In the genomic region with DNA sequence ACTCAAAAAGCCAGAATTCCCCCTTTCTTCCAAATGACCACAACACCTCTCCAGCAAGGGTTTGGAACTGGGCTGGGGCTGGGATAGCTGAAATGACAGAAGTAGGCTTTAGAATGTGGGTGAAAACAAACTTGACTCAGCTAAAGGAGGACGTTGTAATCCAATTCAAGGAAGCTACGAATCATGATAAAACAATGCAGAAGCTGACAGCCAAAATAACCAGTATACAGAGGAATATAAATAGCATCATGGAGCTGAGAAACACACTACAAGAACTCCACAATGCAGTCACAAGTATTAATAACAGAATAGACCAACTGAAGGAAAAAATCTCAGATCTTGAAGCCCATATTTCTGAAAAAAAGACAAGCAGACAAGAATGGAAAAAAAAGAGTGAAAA, we compare ENCODE assay signal across 18 cellular contexts.
DNase-seq lines count a peak whose midpoint lies in the region; ATAC-seq and TF ChIP-seq lines count a peak whose summit lies in the region.
"Had no signal": no experiment of that assay in that cellular context is flagged by ENCODE, and none has a peak within 500 bp of the region (broad histone marks: within the 10 kb centered on the region; RNA-seq: fewer than 3 reads in every experiment).

No MANE protein-coding gene starts in this region.

- peaks cover 7 to 13% (median 9%) of the 10 kb centered on the region in 3 donors for H3K9me3 Mint-ChIP-seq in T-cell

- H3K27me3 ChIP-seq in RWPE2 (ENCODE audit: insufficient read depth, poor library complexity, severe bottlenecking), result no peaks in the 10 kb centered on the region
- H3K27me3 ChIP-seq: ascending aorta, ovary had no signal

- H3K4me3 ChIP-seq in RWPE2 (ENCODE audit: severe bottlenecking), result no peak overlapping the region
- no peak overlapping the region for H3K4me3 ChIP-seq in lower leg skin (ENCODE audit: low read depth, poor library complexity, severe bottlenecking)
- H3K4me3 ChIP-seq: ascending aorta, ovary had no signal

- ATAC-seq in RWPE2 (ENCODE audit: low read depth), result peak; percentile 56; the same call in 2 of the 3 replicates
- no peak for ATAC-seq in T-cell (replicated peaks in 1 of 4)
- ATAC-seq: CD8-positive, alpha-beta T cell had no signal

- TF ChIP-seq POLR2A in lower leg skin (IDR thresholded peaks at IDR 0.05), result no peak

- peaks cover 3% of the 10 kb centered on the region for H3K9me3 ChIP-seq in RWPE2 (ENCODE audit: severe bottlenecking)
- H3K9me3 ChIP-seq: ascending aorta, ovary had no signal

- peaks cover 0 to 3% of the 10 kb centered on the region in 2 donors for H3K27me3 Mint-ChIP-seq in T-cell
- H3K27me3 Mint-ChIP-seq: activated CD4-positive, alpha-beta T cell treated with anti-CD3 and anti-CD28 coated beads, Interleukin-2, amount 10 ng/mL, durations not matched to agents 24 days and 14 days had no signal

- CTCF ChIA-PET in T-cell (lab: Charles Lee), result no interaction called here

- H3K4me1 Mint-ChIP-seq in T-cell, result no peaks in the 10 kb centered on the region
- H3K4me1 Mint-ChIP-seq: activated CD4-positive, alpha-beta T cell treated with anti-CD3 and anti-CD28 coated beads, Interleukin-2, amount 10 ng/mL, durations not matched to agents 24 days and 14 days had no signal

- H3K4me3 Mint-ChIP-seq in T-cell, result no peak overlapping the region
- H3K4me3 Mint-ChIP-seq: activated CD4-positive, alpha-beta T cell treated with anti-CD3 and anti-CD28 coated beads, Interleukin-2, amount 10 ng/mL, durations not matched to agents 24 days and 14 days; CD8-positive, alpha-beta T cell had no signal

- H3K36me3 Mint-ChIP-seq in T-cell, result peaks cover 3% of the 10 kb centered on the region
- H3K36me3 Mint-ChIP-seq: CD8-positive, alpha-beta T cell had no signal

- 32 to 49% methylated on average over 2 of the region's 2 CpGs for WGBS in lower leg skin, 2 donors

- no peak overlapping the region for H3K27ac ChIP-seq in RWPE2 (ENCODE audit: poor library complexity, severe bottlenecking)
- H3K27ac ChIP-seq: ascending aorta, ovary had no signal

- intact Hi-C loops in lower leg skin (cut with DNase I; ENCODE audit: low total_unique reads), result no loop called here

- POLR2A ChIA-PET in T-cell (lab: Charles Lee), result no interaction called here

- H3K27ac Mint-ChIP-seq in T-cell, result no peak overlapping the region
- H3K27ac Mint-ChIP-seq: activated CD4-positive, alpha-beta T cell treated with anti-CD3 and anti-CD28 coated beads, Interleukin-2, amount 10 ng/mL, durations not matched to agents 24 days and 14 days; CD8-positive, alpha-beta T cell had no signal

- no peaks in the 10 kb centered on the region for H3K4me1 ChIP-seq in RWPE2 (ENCODE audit: insufficient read depth, poor library complexity, severe bottlenecking)
- H3K4me1 ChIP-seq: ascending aorta had no signal

- DNase-seq in GM04503 (ENCODE audit: low read depth) (peak; percentile 9), RWPE2 (ENCODE audit: low spot score) (no peak), dermis blood vessel endothelial cell (peak; percentile 17), kidney tubule cell (ENCODE audit: low spot score) (peak; percentile 56), NCI-H2171 treated with DMSO at 0.1 percent for 48 hours (lab: John Stamatoyannopoulos, UW) (no peak), lower leg skin (ENCODE audit: low spot score in 2 of 2) (no peak), GDM1 (lab: John Stamatoyannopoulos, UW) (no peak), T-cell (no peak)
- DNase-seq: activated CD4-positive, alpha-beta T cell treated with anti-CD3 and anti-CD28 coated beads, Interleukin-2, amount 10 ng/mL, durations not matched to agents 24 days and 14 days; activated CD8-positive, alpha-beta memory T cell treated with anti-CD3 and anti-CD28 coated beads, Interleukin-2, amount 50 U/mL, for 48 hours; CD8-positive, alpha-beta T cell; DND-41; foreskin melanocyte; MM.1S; NCI-H2029 treated with DMSO at 0.1 percent for 48 hours; NCI-H526 treated with DMSO at 0.1 percent for 48 hours; ovary had no signal

- no peaks in the 10 kb centered on the region for H3K36me3 ChIP-seq in RWPE2 (ENCODE audit: low read depth)
- H3K36me3 ChIP-seq: ascending aorta, ovary had no signal

- no peak for TF ChIP-seq CTCF in RWPE2 (IDR thresholded peaks at IDR 0.05; ENCODE audit: poor library complexity, severe bottlenecking)
- TF ChIP-seq CTCF in lower leg skin (IDR thresholded peaks at IDR 0.05), result no peak

Comparison
In these comparisons a context has a peak if more than half of its experiments do, and no peak if none do; other contexts are left out.
1. DNase-seq: peak in GM04503 (single experiment), dermis blood vessel endothelial cell (single experiment) and kidney tubule cell (single experiment); none in RWPE2 (single experiment), NCI-H2171 treated with DMSO at 0.1 percent for 48 hours (single experiment), lower leg skin (0 of 2), GDM1 (single experiment) and T-cell (0 of 34).